Comparison of ENCODE assay signal across 9 cellular contexts in genomic region chr7:4726051-4726450, GRCh38. TPM values are rescaled to one million over a fixed set of nuclear protein-coding genes. Genes with fewer than 3 reads are reported as not detected.
DNase-seq lines count a peak whose midpoint lies in the region; ATAC-seq and TF ChIP-seq lines count a peak whose summit lies in the region.
"Had no signal": no experiment of that assay in that cellular context is flagged by ENCODE, and none has a peak within 500 bp of the region (broad histone marks: within the 10 kb centered on the region; RNA-seq: fewer than 3 reads in every experiment).

No MANE protein-coding gene starts in this region.

- H3K9me3 ChIP-seq in ascending aorta (no peaks in the 10 kb centered on the region), spleen (no peaks in the 10 kb centered on the region)

- H3K27me3 ChIP-seq in KMS-11 (ENCODE audit: insufficient read depth, low read depth) (no peaks in the 10 kb centered on the region), ascending aorta (no peaks in the 10 kb centered on the region), layer of hippocampus (ENCODE audit: control insufficient read depth, insufficient read depth, low read length) (no peaks in the 10 kb centered on the region), spleen (replicated peaks in 1 of 7) (no peaks in the 10 kb centered on the region)

- H3K79me2 ChIP-seq in KMS-11 (ENCODE audit: insufficient read depth, low read depth) = peaks cover 94% of the 10 kb centered on the region

- TF ChIP-seq POLR2A in spleen (IDR thresholded peaks at IDR 0.05) (no peak), GM18505 (IDR thresholded peaks at IDR 0.05; ENCODE audit: borderline replicate concordance, extremely low read depth, insufficient read depth, insufficient read length) (no peak)

- H3K36me3 ChIP-seq in KMS-11 (ENCODE audit: insufficient read depth) = no peaks in the 10 kb centered on the region
- peaks cover 0 to 4% of the 10 kb centered on the region in 2 donors for H3K36me3 ChIP-seq in ascending aorta
- H3K36me3 ChIP-seq in spleen = peaks cover 0 to 66% (median 11%) of the 10 kb centered on the region in 6 donors

- peak overlapping the region; percentile 88 for H3K9ac ChIP-seq in KMS-11

- ATAC-seq in GM19023 (IDR thresholded peaks at IDR 0.05; ENCODE audit: unreplicated experiment) = no peak
- ATAC-seq in GM18505 (IDR thresholded peaks at IDR 0.05; ENCODE audit: unreplicated experiment) = no peak

- 40 to 64% (median 58%) methylated on average over 12 of the region's 12 CpGs for WGBS in spleen, 5 donors

- DNase-seq in ascending aorta (ENCODE audit: low spot score in 2 of 2) (no peak), spleen (no peak), GM03348 (ENCODE audit: low spot score) (no peak), NCI-H1105 treated with DMSO at 0.1 percent for 48 hours (lab: John Stamatoyannopoulos, UW) (no peak)
- DNase-seq: activated CD4-positive, alpha-beta T cell treated with anti-CD3 and anti-CD28 coated beads for 4 hours had no signal

- H3K4me2 ChIP-seq in KMS-11 = peak overlapping the region; percentile 91

- H3K27ac ChIP-seq in KMS-11 (peak overlapping the region; percentile 91; the same call in 1 of the 2 replicates), ascending aorta (peak overlapping the region; percentile 95 to 98), layer of hippocampus (ENCODE audit: low read depth, low read length) (peak overlapping the region; percentile 95), spleen (peak overlapping the region; percentile 83 to 95 (median 93))

- intact Hi-C loops in ascending aorta (cut with DNase I) = no loop called here
- intact Hi-C loops in spleen (cut with DNase I; ENCODE audit: low total_unique reads) = no loop called here

- H3K4me3 ChIP-seq in KMS-11 (IDR thresholded peaks at IDR 0.05; ENCODE audit: insufficient read depth, low read depth, low read length) (no peak overlapping the region), ascending aorta (peak overlapping the region; percentile 62 to 82), spleen (peak overlapping the region in 5 of 8 donors; percentile 45 to 74 (median 53))

- H3K4me1 ChIP-seq in KMS-11 (ENCODE audit: low read depth, poor library complexity, severe bottlenecking) (peaks cover 20% of the 10 kb centered on the region), ascending aorta (peaks cover 16 to 34% of the 10 kb centered on the region in 2 donors), spleen (peaks cover 9 to 98% (median 49%) of the 10 kb centered on the region in 6 donors)

- peaks cover 12% of the 10 kb centered on the region; the same call in 1 of the 2 replicates for H4K20me1 ChIP-seq in KMS-11 (ENCODE audit: insufficient read depth)

- H2AFZ ChIP-seq in KMS-11 (ENCODE audit: low read depth) = no peak overlapping the region; the same call in 1 of the 2 replicates

- TF ChIP-seq CTCF in KMS-11 (conservative IDR thresholded peaks at IDR 0.05; ENCODE audit: low read depth, low read length) (no peak), ascending aorta (IDR thresholded peaks at IDR 0.05) (no peak), spleen (IDR thresholded peaks at IDR 0.05 in 8 of 11, conservative IDR thresholded peaks at IDR 0.05 in 3 of 11) (no peak)

RNA-seq across cellular contexts. Expression of gene FOXK1, which starts 44.0 kb away (rescaled TPM):
- total RNA-seq in ascending aorta (31.7 TPM), spleen (10 to 100 TPM; 26.3 to 46.0 (median 36.9) TPM)
- polyA plus RNA-seq in spleen = 10 to 100 TPM in 1 of 3 donors, 1 to 10 TPM in 2; 2.6 to 12.2 (median 2.7) TPM

RNA-seq across cellular contexts. Expression of gene AP5Z1, which starts 49.4 kb away (rescaled TPM):
- total RNA-seq in ascending aorta (115 TPM), spleen (10 to 100 TPM; 39.3 to 72.7 (median 62.8) TPM)
- polyA plus RNA-seq in spleen = 100 to 1,000 TPM in 2 of 3 donors, 10 to 100 TPM in 1; 62.9 to 156 (median 139) TPM
